In the genomic region with DNA sequence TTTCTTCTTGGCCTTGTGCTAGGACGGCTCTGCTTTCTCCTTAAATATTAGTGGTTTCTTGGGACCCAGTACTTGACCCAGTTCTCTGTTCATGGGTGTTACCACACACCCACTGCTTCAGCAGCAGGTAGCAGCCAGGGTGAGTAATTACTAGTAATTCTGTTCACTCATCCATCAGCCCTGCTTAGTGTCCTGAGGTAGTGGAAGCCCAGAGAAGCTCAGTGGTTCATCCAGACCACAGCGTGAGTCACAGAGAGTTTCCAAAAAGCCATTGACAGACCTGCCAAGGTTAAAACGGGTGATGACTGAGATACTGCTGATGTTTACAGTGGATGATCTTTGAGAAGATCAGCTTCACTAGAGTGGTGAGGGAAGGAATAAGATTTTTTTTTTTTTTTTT, we compare ENCODE assay signal across 7 cellular contexts. TPM values are rescaled to one million over a fixed set of nuclear protein-coding genes. Genes with fewer than 3 reads are reported as not detected.
DNase-seq lines count a peak whose midpoint lies in the region; ATAC-seq and TF ChIP-seq lines count a peak whose summit lies in the region.

No MANE protein-coding gene starts in this region.

- no peaks in the 10 kb centered on the region for H3K9me3 ChIP-seq in H9 (ENCODE audit: control insufficient read depth, low read depth, low read length)

- H3K27me3 Mint-ChIP-seq in H9 (ENCODE audit: low read depth), result no peaks in the 10 kb centered on the region

- no peaks in the 10 kb centered on the region for H3K23me2 ChIP-seq in H9 (ENCODE audit: insufficient read length, low read depth, low read length, poor library complexity, severe bottlenecking)

- H3K18ac ChIP-seq in H9 (ENCODE audit: insufficient read length, low read depth, low read length), result no peak overlapping the region

- no peak overlapping the region for H3K56ac ChIP-seq in H9 (ENCODE audit: insufficient read length, low read depth, low read length)

- H4K20me1 ChIP-seq in H9 (ENCODE audit: control insufficient read depth, insufficient read depth, insufficient read length), result no peaks in the 10 kb centered on the region

- no peaks in the 10 kb centered on the region; a peak in 2 of 7 replicates for H3K36me3 Mint-ChIP-seq in H9 (ENCODE audit: insufficient read depth in 1 of 3, low read depth in 3 of 3)

- H3K27ac Mint-ChIP-seq in H9, result no peak overlapping the region

- H3K14ac ChIP-seq in H9 (ENCODE audit: insufficient read depth, low read length), result no peak overlapping the region

- H2BK5ac ChIP-seq in H9 (ENCODE audit: insufficient read length, low read length), result no peak overlapping the region

- H4K8ac ChIP-seq in H9 (replicated peaks; ENCODE audit: insufficient read length, low read depth, low read length), result no peak overlapping the region

- H3K4me2 ChIP-seq in H9 (ENCODE audit: insufficient read depth, insufficient read length, low read length), result no peak overlapping the region

- DNase-seq in activated T-helper 1 cell treated with anti-CD3 and anti-CD28 coated beads, Interleukin-2, amount 50 U/mL, for 16 hours (ENCODE audit: low read depth in 1 of 2, low spot score in 1 of 2), result peak; percentile 8 to 30
- peak; percentile 12 for DNase-seq in stimulated activated CD4-positive, alpha-beta T cell treated with anti-CD3 and anti-CD28 coated beads, Interleukin-4, amount 100 ng/mL, for 1 hour
- no peak for DNase-seq in NCI-H1930 (lab: John Stamatoyannopoulos, UW)
- no peak for DNase-seq in NCI-H345 treated with DMSO at 0.1 percent for 48 hours (lab: John Stamatoyannopoulos, UW; ENCODE audit: unreplicated experiment)
- no peak for DNase-seq in H9

- no peak overlapping the region for H2AK5ac ChIP-seq in H9 (ENCODE audit: insufficient read length, low read length)

- no peak overlapping the region for H2BK15ac ChIP-seq in H9 (ENCODE audit: low read depth, low read length)

- H3K27ac ChIP-seq in H9 (ENCODE audit: insufficient read length, low read depth, low read length), result no peak overlapping the region

- peak; percentile 59 for ATAC-seq in GM21367 (IDR thresholded peaks at IDR 0.05; ENCODE audit: unreplicated experiment)
- ATAC-seq in HG03520 (IDR thresholded peaks at IDR 0.05; ENCODE audit: unreplicated experiment), result peak; percentile 84

- H3K4me1 ChIP-seq in H9 (ENCODE audit: insufficient read depth, low read length), result no peaks in the 10 kb centered on the region

- TF ChIP-seq CTCF in H9 (conservative IDR thresholded peaks at IDR 0.05), result no peak

- H3K4me1 Mint-ChIP-seq in H9, result peaks cover 0 to 3% of the 10 kb centered on the region in 2 experiments; a peak in 2 of 4 replicates

- no peak overlapping the region for H3K9ac ChIP-seq in H9 (ENCODE audit: extremely low read depth, insufficient read length, low read length)

- H3K4ac ChIP-seq in H9 (ENCODE audit: low read depth, low read length), result no peak overlapping the region

- H2BK120ac ChIP-seq in H9 (ENCODE audit: low read depth, low read length, poor library complexity, severe bottlenecking), result no peak overlapping the region

- no peaks in the 10 kb centered on the region for H3K9me3 Mint-ChIP-seq in H9

- no CpG with 5 or more reads among the region's 3 CpGs for WGBS in H9 (ENCODE audit: extremely low coverage, insufficient read length, low lambda C conversion rate)

- no peak overlapping the region for H3K23ac ChIP-seq in H9 (ENCODE audit: insufficient read length, low read depth, low read length)

- H3K79me1 ChIP-seq in H9 (ENCODE audit: insufficient read depth, low read depth, low read length, poor library complexity, severe bottlenecking), result no peaks in the 10 kb centered on the region

- no peak overlapping the region for H3K4me3 Mint-ChIP-seq in H9

- H4K91ac ChIP-seq in H9 (ENCODE audit: insufficient read length, low read depth, low read length), result no peak overlapping the region

- no peaks in the 10 kb centered on the region for H3K79me2 ChIP-seq in H9 (ENCODE audit: insufficient read depth, low read length)

- H4K5ac ChIP-seq in H9 (ENCODE audit: insufficient read length, low read depth, low read length), result no peak overlapping the region

- no peak overlapping the region for H2BK20ac ChIP-seq in H9 (ENCODE audit: low read depth, low read length, poor library complexity, severe bottlenecking)

- H3T11ph ChIP-seq in H9 (ENCODE audit: low read length), result no peak overlapping the region

- H2AFZ ChIP-seq in H9 (ENCODE audit: low read length), result no peak overlapping the region

- no peak overlapping the region for H2BK12ac ChIP-seq in H9 (ENCODE audit: insufficient read length, low read depth, low read length)

- no peaks in the 10 kb centered on the region for H3K27me3 ChIP-seq in H9 (ENCODE audit: insufficient read depth, low read length)

RNA-seq across cellular contexts. Expression of a gene that starts 51.7 kb away (rescaled TPM):
- 11.5 and 11.7 TPM in 2 replicates for total RNA-seq in H9 (2021)

Comparison
In these comparisons a context has a peak if more than half of its experiments do, and no peak if none do; other contexts are left out.
1. DNase-seq: peak in activated T-helper 1 cell treated with anti-CD3 and anti-CD28 coated beads, Interleukin-2, amount 50 U/mL, for 16 hours (2 of 2) and stimulated activated CD4-positive, alpha-beta T cell treated with anti-CD3 and anti-CD28 coated beads, Interleukin-4, amount 100 ng/mL, for 1 hour (single experiment); none in NCI-H1930 (0 of 2), NCI-H345 treated with DMSO at 0.1 percent for 48 hours (single experiment) and H9 (single experiment).